ENCODE assay signal across 8 cellular contexts in the genomic region with DNA sequence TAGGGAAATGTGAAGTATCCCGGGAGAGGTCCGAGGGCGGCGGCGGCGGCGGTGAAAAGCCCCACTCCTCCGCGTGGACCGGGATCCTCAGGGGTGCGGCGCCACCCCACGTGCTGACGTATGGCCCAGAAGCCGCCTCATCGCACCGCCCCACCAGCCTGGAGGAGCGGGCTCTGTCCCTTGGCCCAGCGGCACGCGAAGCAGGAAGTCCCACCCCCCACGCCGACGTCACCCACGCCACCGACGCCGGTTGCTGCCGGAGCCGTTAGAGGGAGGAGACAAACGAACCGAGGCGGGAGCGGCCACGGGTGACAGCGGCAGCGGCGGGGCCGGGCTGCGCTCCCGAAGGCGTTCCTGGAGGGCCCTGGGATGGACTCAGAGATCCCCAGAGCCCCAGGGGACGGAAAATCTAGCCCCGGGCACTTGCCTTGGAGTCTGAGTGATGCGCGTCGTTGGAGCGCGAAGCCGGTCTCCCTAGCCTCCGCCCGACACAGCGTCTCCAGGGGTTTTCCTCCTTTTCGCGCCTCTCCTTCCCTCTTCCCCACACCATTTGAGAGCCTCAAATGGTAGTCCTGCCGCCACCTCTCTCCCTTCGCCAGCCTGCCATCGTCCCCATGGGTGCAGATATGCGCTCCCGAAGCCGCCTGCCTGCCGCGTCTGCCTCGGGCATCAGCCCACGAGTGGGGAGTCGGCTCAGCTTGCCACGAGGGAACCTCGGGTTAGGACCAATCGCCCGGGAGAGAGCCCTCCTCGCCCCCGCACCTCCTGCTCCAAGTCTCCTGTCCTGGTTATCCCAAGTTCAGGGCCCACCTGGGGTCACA. TPM values are rescaled to one million over a fixed set of nuclear protein-coding genes. Genes with fewer than 3 reads are reported as not detected.
DNase-seq lines count a peak whose midpoint lies in the region; ATAC-seq, FAIRE-seq and TF ChIP-seq lines count a peak whose summit lies in the region.

A gene with protein sequence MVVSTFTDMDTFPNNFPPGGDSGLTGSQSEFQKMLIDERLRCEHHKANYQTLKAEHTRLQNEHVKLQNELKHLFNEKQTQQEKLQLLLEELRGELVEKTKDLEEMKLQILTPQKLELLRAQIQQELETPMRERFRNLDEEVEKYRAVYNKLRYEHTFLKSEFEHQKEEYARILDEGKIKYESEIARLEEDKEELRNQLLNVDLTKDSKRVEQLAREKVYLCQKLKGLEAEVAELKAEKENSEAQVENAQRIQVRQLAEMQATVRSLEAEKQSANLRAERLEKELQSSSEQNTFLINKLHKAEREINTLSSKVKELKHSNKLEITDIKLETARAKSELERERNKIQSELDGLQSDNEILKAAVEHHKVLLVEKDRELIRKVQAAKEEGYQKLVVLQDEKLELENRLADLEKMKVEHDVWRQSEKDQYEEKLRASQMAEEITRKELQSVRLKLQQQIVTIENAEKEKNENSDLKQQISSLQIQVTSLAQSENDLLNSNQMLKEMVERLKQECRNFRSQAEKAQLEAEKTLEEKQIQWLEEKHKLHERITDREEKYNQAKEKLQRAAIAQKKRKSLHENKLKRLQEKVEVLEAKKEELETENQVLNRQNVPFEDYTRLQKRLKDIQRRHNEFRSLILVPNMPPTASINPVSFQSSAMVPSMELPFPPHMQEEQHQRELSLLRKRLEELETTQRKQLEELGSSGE (minus strand): TSS at position 95 of the 821 bp plus-strand sequence. CDS start 47,377 bp downstream, outside the sequence.

- BruUV-seq in OCI-LY7 (replicated peaks; lab: Mats Ljungman, UMichigan), result no TSS peak

- intact Hi-C loops in OCI-LY7 (cut with micrococcal nuclease; ENCODE audit: unreplicated experiment) (loop anchor here (2.0 kb wide), 1 partner anchor 311 kb away; a partner anchor contains a TSS), mucosa of descending colon (cut with DNase I, micrococcal nuclease) (no loop called here)

- H3K27ac ChIP-seq in OCI-LY7 (ENCODE audit: low read depth, low read length, poor library complexity, severe bottlenecking), result peak within 1 kb of the TSS; percentile 32

- no peaks in the 10 kb centered on the region for H3K9me2 ChIP-seq in OCI-LY7 (ENCODE audit: insufficient read depth, low read length)

- H3K9me3 ChIP-seq in OCI-LY7 (ENCODE audit: low read length), result 0 out of 2 replicates have a peak, but pooled peaks cover 7% of the 10 kb centered on the region
- no peaks in the 10 kb centered on the region for H3K9me3 ChIP-seq in mucosa of descending colon

- no peak for FAIRE-seq in D721Med (lab: Jason Lieb, UNC)

- POLR2A ChIA-PET in OCI-LY7 (lab: Charles Lee), result interaction anchor here (0.5 to 1.0 kb wide), 3 partner anchors 254 to 1084 kb away, joined by 3 to 4 read pairs (median 3); no protein-coding TSS in a partner anchor

- H3K4me2 ChIP-seq in OCI-LY7 (ENCODE audit: low read length), result peak within 1 kb of the TSS; percentile 86

- H2AFZ ChIP-seq in OCI-LY7 (ENCODE audit: low read length), result peak within 1 kb of the TSS; percentile 86

- CTCF ChIA-PET in OCI-LY7 (lab: Charles Lee; ENCODE audit: unreplicated experiment), result no interaction called here

- ATAC-seq in GM21526 (IDR thresholded peaks at IDR 0.05; ENCODE audit: low FRiP score, unreplicated experiment), result peak; percentile 96
- ATAC-seq in mucosa of descending colon, result peak; percentile 99

- DNase-seq in D721Med (ENCODE audit: insufficient read length, low spot score) (peak; percentile 80), HuH-7.5 (ENCODE audit: low spot score) (peak; percentile 86), OCI-LY7 (ENCODE audit: low spot score) (peak; percentile 93), activated T-cell treated with anti-CD3 and anti-CD28 coated beads for 24 hours (ENCODE audit: low read depth) (peak; percentile 94), epithelial cell of esophagus (ENCODE audit: low read depth) (peak; percentile 95), mucosa of descending colon (peak; percentile 99)
- DNase-seq in stimulated activated CD8-positive, alpha-beta memory T cell treated with anti-CD3 and anti-CD28 coated beads, Interleukin-4, amount 100 ng/mL, for 24 hours (ENCODE audit: low read depth), result peak; percentile 97

- H3K36me3 ChIP-seq in OCI-LY7 (ENCODE audit: insufficient read depth, low read length), result peaks cover 26% of the 10 kb centered on the region
- H3K36me3 ChIP-seq in mucosa of descending colon (ENCODE audit: low read depth), result no peaks in the 10 kb centered on the region

- H3K79me2 ChIP-seq in OCI-LY7 (ENCODE audit: insufficient read depth, low read depth, low read length), result peaks cover 26% of the 10 kb centered on the region; the same call in 1 of the 2 replicates

- TF ChIP-seq CTCF in D721Med (IDR thresholded peaks at IDR 0.05; ENCODE audit: insufficient read depth, missing control alignments) (no peak), OCI-LY7 (conservative IDR thresholded peaks at IDR 0.05; ENCODE audit: low read length) (0 out of 2 replicates have a peak, but pooled peaks have one; percentile 11), epithelial cell of esophagus (IDR thresholded peaks at IDR 0.05; ENCODE audit: insufficient read depth, low read depth, low read length, missing control alignments) (no peak), mucosa of descending colon (IDR thresholded peaks at IDR 0.05) (no peak)

- H4K20me1 ChIP-seq in OCI-LY7 (ENCODE audit: insufficient read depth, low read length), result no peaks in the 10 kb centered on the region

- H3K4me1 ChIP-seq in OCI-LY7 (ENCODE audit: insufficient read depth, low read length, poor library complexity, severe bottlenecking), result peaks cover 17% of the 10 kb centered on the region
- peaks cover 5% of the 10 kb centered on the region for H3K4me1 ChIP-seq in mucosa of descending colon (ENCODE audit: low read depth)

- H3K4me3 ChIP-seq in OCI-LY7 (ENCODE audit: low read depth, low read length, poor library complexity, severe bottlenecking) (peak within 1 kb of the TSS; percentile 80), epithelial cell of esophagus (ENCODE audit: low read length) (peak within 1 kb of the TSS; percentile 82), mucosa of descending colon (peak within 1 kb of the TSS; percentile 45)

RNA-seq across cellular contexts. Expression of the gene that starts here (rescaled TPM):
- 24.0 and 35.2 TPM in 2 replicates for total RNA-seq in OCI-LY7 (2014; rRNA removed; shearing (Covaris generic))
- 29.7 and 34.5 TPM in 2 replicates for total RNA-seq in OCI-LY7 (2022)
- 10 to 100 TPM; 11.7 to 14.4 (median 14.3) TPM for total RNA-seq in mucosa of descending colon

Comparison
In these comparisons a context has a peak if more than half of its experiments do, and no peak if none do; other contexts are left out.
1. Peak in every context shown above with its lines: DNase-seq, ATAC-seq, H3K4me3 ChIP-seq and H3K27ac ChIP-seq.